In the genomic region with DNA sequence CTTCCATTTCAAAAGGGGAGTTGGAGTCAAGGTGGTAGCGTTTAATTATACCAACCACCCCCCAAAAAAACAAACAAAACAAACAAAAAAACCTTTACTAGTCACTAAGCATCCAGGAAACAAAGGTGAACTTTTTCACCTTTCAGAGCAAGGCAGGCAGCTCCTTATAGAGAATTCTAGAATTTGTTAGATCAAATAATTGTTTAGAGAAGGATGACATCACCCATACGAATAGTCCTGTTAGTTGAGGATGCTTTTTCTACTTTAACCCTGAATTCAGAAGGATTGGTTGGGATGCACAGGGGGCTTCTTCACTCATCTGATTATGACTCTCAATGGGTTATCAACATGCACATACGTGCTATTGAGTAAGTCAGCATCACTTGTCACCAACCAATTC, we compare ENCODE assay signal across 2 cellular contexts.
TF ChIP-seq lines count a peak whose summit lies in the region.

No MANE protein-coding gene starts in this region.

TF ChIP-seq in HEK293, 187 proteins besides CTCF, POLR2A, EP300 and RAD21:
- TF ChIP-seq, protein P1, sequence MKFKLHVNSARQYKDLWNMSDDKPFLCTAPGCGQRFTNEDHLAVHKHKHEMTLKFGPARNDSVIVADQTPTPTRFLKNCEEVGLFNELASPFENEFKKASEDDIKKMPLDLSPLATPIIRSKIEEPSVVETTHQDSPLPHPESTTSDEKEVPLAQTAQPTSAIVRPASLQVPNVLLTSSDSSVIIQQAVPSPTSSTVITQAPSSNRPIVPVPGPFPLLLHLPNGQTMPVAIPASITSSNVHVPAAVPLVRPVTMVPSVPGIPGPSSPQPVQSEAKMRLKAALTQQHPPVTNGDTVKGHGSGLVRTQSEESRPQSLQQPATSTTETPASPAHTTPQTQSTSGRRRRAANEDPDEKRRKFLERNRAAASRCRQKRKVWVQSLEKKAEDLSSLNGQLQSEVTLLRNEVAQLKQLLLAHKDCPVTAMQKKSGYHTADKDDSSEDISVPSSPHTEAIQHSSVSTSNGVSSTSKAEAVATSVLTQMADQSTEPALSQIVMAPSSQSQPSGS (tag by site-specific recombination; IDR thresholded peaks at IDR 0.05; ENCODE audit: low read depth) = peak; percentile 81
- TF ChIP-seq, protein P2, sequence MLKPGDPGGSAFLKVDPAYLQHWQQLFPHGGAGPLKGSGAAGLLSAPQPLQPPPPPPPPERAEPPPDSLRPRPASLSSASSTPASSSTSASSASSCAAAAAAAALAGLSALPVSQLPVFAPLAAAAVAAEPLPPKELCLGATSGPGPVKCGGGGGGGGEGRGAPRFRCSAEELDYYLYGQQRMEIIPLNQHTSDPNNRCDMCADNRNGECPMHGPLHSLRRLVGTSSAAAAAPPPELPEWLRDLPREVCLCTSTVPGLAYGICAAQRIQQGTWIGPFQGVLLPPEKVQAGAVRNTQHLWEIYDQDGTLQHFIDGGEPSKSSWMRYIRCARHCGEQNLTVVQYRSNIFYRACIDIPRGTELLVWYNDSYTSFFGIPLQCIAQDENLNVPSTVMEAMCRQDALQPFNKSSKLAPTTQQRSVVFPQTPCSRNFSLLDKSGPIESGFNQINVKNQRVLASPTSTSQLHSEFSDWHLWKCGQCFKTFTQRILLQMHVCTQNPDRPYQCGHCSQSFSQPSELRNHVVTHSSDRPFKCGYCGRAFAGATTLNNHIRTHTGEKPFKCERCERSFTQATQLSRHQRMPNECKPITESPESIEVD (tag by site-specific recombination; IDR thresholded peaks at IDR 0.05) = peak; percentile 74
- TF ChIP-seq, protein P3, sequence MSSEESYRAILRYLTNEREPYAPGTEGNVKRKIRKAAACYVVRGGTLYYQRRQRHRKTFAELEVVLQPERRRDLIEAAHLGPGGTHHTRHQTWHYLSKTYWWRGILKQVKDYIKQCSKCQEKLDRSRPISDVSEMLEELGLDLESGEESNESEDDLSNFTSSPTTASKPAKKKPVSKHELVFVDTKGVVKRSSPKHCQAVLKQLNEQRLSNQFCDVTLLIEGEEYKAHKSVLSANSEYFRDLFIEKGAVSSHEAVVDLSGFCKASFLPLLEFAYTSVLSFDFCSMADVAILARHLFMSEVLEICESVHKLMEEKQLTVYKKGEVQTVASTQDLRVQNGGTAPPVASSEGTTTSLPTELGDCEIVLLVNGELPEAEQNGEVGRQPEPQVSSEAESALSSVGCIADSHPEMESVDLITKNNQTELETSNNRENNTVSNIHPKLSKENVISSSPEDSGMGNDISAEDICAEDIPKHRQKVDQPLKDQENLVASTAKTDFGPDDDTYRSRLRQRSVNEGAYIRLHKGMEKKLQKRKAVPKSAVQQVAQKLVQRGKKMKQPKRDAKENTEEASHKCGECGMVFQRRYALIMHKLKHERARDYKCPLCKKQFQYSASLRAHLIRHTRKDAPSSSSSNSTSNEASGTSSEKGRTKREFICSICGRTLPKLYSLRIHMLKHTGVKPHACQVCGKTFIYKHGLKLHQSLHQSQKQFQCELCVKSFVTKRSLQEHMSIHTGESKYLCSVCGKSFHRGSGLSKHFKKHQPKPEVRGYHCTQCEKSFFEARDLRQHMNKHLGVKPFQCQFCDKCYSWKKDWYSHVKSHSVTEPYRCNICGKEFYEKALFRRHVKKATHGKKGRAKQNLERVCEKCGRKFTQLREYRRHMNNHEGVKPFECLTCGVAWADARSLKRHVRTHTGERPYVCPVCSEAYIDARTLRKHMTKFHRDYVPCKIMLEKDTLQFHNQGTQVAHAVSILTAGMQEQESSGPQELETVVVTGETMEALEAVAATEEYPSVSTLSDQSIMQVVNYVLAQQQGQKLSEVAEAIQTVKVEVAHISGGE (tag by site-specific recombination; conservative IDR thresholded peaks at IDR 0.05; ENCODE audit: low read depth) = no peak

TF ChIP-seq in neural cell, 6 proteins besides CTCF, POLR2A, EP300 and RAD21 (continued from another document):
- TF ChIP-seq, protein P4, sequence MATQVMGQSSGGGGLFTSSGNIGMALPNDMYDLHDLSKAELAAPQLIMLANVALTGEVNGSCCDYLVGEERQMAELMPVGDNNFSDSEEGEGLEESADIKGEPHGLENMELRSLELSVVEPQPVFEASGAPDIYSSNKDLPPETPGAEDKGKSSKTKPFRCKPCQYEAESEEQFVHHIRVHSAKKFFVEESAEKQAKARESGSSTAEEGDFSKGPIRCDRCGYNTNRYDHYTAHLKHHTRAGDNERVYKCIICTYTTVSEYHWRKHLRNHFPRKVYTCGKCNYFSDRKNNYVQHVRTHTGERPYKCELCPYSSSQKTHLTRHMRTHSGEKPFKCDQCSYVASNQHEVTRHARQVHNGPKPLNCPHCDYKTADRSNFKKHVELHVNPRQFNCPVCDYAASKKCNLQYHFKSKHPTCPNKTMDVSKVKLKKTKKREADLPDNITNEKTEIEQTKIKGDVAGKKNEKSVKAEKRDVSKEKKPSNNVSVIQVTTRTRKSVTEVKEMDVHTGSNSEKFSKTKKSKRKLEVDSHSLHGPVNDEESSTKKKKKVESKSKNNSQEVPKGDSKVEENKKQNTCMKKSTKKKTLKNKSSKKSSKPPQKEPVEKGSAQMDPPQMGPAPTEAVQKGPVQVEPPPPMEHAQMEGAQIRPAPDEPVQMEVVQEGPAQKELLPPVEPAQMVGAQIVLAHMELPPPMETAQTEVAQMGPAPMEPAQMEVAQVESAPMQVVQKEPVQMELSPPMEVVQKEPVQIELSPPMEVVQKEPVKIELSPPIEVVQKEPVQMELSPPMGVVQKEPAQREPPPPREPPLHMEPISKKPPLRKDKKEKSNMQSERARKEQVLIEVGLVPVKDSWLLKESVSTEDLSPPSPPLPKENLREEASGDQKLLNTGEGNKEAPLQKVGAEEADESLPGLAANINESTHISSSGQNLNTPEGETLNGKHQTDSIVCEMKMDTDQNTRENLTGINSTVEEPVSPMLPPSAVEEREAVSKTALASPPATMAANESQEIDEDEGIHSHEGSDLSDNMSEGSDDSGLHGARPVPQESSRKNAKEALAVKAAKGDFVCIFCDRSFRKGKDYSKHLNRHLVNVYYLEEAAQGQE (IDR thresholded peaks at IDR 0.05; ENCODE audit: borderline replicate concordance) = no peak
- TF ChIP-seq EZH2 (IDR thresholded peaks at IDR 0.05; ENCODE audit: borderline replicate concordance, insufficient read depth, low read length, poor library complexity, severe bottlenecking) = no peak
- no peak for TF ChIP-seq SMC3 (conservative IDR thresholded peaks at IDR 0.05; ENCODE audit: poor library complexity)
- TF ChIP-seq MXI1 (conservative IDR thresholded peaks at IDR 0.05; ENCODE audit: poor library complexity, severe bottlenecking) = no peak
